25 cellular contexts compared by ENCODE assay signal in the genomic region with DNA sequence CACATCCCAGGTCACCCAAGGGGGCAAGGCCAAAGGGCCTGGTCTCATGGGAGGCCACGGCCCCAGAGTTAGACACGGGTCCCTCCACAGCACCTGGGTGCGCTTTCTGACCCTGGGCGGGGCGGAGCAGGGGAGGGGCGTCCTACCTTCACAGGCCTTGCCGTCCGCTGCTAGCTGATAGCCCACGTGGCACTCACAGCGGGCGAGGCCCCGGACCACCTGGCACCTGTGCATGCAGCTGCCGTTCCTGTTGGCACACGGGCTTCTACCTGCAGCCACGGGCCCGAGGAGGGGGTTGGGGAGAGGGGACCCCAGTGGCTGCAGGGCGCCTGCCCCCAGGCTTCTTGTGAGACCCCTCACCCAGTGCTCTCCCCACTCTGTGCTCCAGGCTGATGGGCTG. TPM values are rescaled to one million over a fixed set of nuclear protein-coding genes. Genes with fewer than 3 reads are reported as not detected.
"Had no signal": no experiment of that assay in that cellular context is flagged by ENCODE, and none has a peak within 500 bp of the region (broad histone marks: within the 10 kb centered on the region; RNA-seq: fewer than 3 reads in every experiment).

No MANE protein-coding gene starts in this region.

- H3K27me3 ChIP-seq: gastrocnemius medialis, pancreas, tibial nerve had no signal

- DNase-seq: activated CD4-positive, alpha-beta T cell treated with anti-CD3 and anti-CD28 coated beads for 36 hours; activated CD4-positive, CD25-positive, alpha-beta regulatory T cell; activated CD8-positive, alpha-beta memory T cell treated with anti-CD3 and anti-CD28 coated beads, Interleukin-2, amount 10 ng/mL, durations not matched to agents 7 days and 5 days; activated CD8-positive, alpha-beta T cell treated with anti-CD3 and anti-CD28 coated beads, Interleukin-2, amount 10 ng/mL, durations not matched to agents 7 days and 5 days; activated naive CD8-positive, alpha-beta T cell treated with anti-CD3 and anti-CD28 coated beads, Interleukin-2, amount 50 U/mL, for 24 hours; activated T-cell treated with anti-CD3 and anti-CD28 coated beads, Interleukin-2, amount 50 U/mL, for 48 hours; amygdala; caudate nucleus; cortex of kidney; effector memory CD8-positive, alpha-beta T cell; erythroblast; glutamatergic neuron; left cardiac atrium; naive B cell; nucleus accumbens; pancreas; psoas muscle; stimulated activated CD4-positive, alpha-beta T cell treated with anti-CD3 and anti-CD28 coated beads, Interleukin-15, amount 100 ng/mL, for 24 hours; stimulated activated CD4-positive, alpha-beta T cell treated with anti-CD3 and anti-CD28 coated beads, Interleukin-2, amount 100 ng/mL, for 24 hours; stimulated activated naive B cell treated with anti-CD40 and anti-IgM and Interleukin-4, amounts not matched to agents 10 μg/mL and 1 μg/mL and 100 μg/mL, for 72 hours had no signal

- ATAC-seq: activated CD4-positive, alpha-beta T cell treated with anti-CD3 and anti-CD28 coated beads for 36 hours; activated CD8-positive, alpha-beta memory T cell treated with anti-CD3 and anti-CD28 coated beads, Interleukin-2, amount 10 ng/mL, durations not matched to agents 7 days and 5 days; activated CD8-positive, alpha-beta T cell treated with anti-CD3 and anti-CD28 coated beads, Interleukin-2, amount 10 ng/mL, durations not matched to agents 7 days and 5 days; activated naive CD8-positive, alpha-beta T cell treated with anti-CD3 and anti-CD28 coated beads, Interleukin-2, amount 50 U/mL, for 24 hours; effector memory CD8-positive, alpha-beta T cell; left cardiac atrium; pancreas; psoas muscle; stimulated activated naive B cell treated with anti-CD40 and anti-IgM and Interleukin-4, amounts not matched to agents 10 μg/mL and 1 μg/mL and 100 μg/mL, for 72 hours had no signal

- H3K4me3 ChIP-seq: gastrocnemius medialis, pancreas, psoas muscle, smooth muscle cell, tibial nerve had no signal

- H3K9me3 ChIP-seq: gastrocnemius medialis, pancreas, psoas muscle, tibial nerve had no signal

- FAIRE-seq: keratinocyte, pancreas had no signal

- H3K4me2 ChIP-seq: smooth muscle cell had no signal

- H3K4me1 ChIP-seq: gastrocnemius medialis, pancreas, tibial nerve had no signal

- H3K36me3 ChIP-seq: gastrocnemius medialis, pancreas had no signal

- H3K27ac ChIP-seq: pancreas, psoas muscle, tibial nerve had no signal

RNA-seq across cellular contexts. Expression of a gene that starts 59.9 kb away (rescaled TPM):
- total RNA-seq: activated CD4-positive, alpha-beta T cell treated with anti-CD3 and anti-CD28 coated beads for 36 hours; activated CD8-positive, alpha-beta memory T cell treated with anti-CD3 and anti-CD28 coated beads, Interleukin-2, amount 10 ng/mL, durations not matched to agents 7 days and 5 days; activated CD8-positive, alpha-beta T cell treated with anti-CD3 and anti-CD28 coated beads, Interleukin-2, amount 10 ng/mL, durations not matched to agents 7 days and 5 days; activated T-helper 2 cell treated with anti-CD3 and anti-CD28 coated beads, Interferon-gamma antibody, Interleukin-2, Interleukin-4, amounts not matched to agents 10 μg/mL and 5 μg/mL and 100 μg/mL, durations not matched to agents 14 hours and 24 hours and 36 hours had no signal
